29 cellular contexts compared by ENCODE assay signal in the genomic region with DNA sequence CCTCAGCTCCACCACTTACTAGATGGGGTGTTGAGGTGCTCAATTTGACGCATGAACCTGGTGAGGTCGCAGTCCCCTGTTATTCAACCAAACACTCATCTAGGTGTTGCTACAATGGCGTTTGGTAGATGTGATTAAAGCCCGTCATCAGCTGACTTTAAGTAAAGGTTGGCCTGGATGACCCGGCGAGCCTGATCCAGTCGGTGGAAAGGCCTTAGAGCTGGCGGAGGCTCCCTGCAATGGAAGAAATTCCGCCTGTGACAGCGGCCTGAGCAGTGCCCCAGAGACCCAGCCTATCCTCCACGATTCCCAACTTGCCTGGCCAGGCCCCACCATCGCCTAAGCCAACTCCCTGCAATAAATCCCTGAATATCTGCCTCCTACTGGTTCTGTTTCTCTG.
"Had no signal": no experiment of that assay in that cellular context is flagged by ENCODE, and none has a peak within 500 bp of the region (broad histone marks: within the 10 kb centered on the region; RNA-seq: fewer than 3 reads in every experiment).

No MANE protein-coding gene starts in this region.

- H3K27ac ChIP-seq: adrenal gland, body of pancreas, colonic mucosa, epithelial cell of prostate, esophagus squamous epithelium, gastroesophageal sphincter, WERI-Rb-1 had no signal

- H3K36me3 ChIP-seq: adrenal gland, colonic mucosa, esophagus squamous epithelium, gastroesophageal sphincter, WERI-Rb-1 had no signal

- H3K27me3 ChIP-seq: adrenal gland, colonic mucosa had no signal

- DNase-seq: activated B cell treated with CpG ODN at 0.5 μM for 24 hours; activated CD4-positive, alpha-beta T cell treated with anti-CD3 and anti-CD28 coated beads for 48 hours; activated CD4-positive, alpha-beta T cell treated with anti-CD3 and anti-CD28 coated beads, Interleukin-2, amount 50 U/mL, for 1 hour; activated CD4-positive, alpha-beta T cell treated with anti-CD3 and anti-CD28 coated beads, Interleukin-2, amount 50 U/mL, for 48 hours; activated CD8-positive, alpha-beta memory T cell treated with anti-CD3 and anti-CD28 coated beads for 24 hours; activated CD8-positive, alpha-beta T cell treated with anti-CD3 and anti-CD28 coated beads for 36 hours; activated effector memory CD4-positive, alpha-beta T cell treated with Interleukin-2 at 50 U/mL for 16 hours; activated gamma-delta T cell treated with Interleukin-2 at 50 U/mL for 16 hours; activated naive CD4-positive, alpha-beta T cell treated with Interleukin-2 at 50 U/mL for 16 hours; activated naive CD8-positive, alpha-beta T cell treated with anti-CD3 and anti-CD28 coated beads for 36 hours; activated naive CD8-positive, alpha-beta T cell treated with anti-CD3 and anti-CD28 coated beads, Interleukin-2, amount 50 U/mL, for 24 hours; activated T-cell treated with anti-CD3 and anti-CD28 coated beads, Interleukin-2, amount 50 U/mL, for 4 hours; adrenal gland; amygdala; body of pancreas; central memory CD4-positive, alpha-beta T cell; cerebellar nuclear complex; colonic mucosa; effector CD8-positive, alpha-beta T cell; esophagus squamous epithelium; foreskin melanocyte; T-helper 1 cell; T-helper 17 cell; T1000; WERI-Rb-1 had no signal

- H3K4me1 ChIP-seq: adrenal gland, colonic mucosa had no signal

- H3K4me3 ChIP-seq: adrenal gland, body of pancreas, colonic mucosa, esophagus squamous epithelium, gastroesophageal sphincter had no signal

- H3K9me3 ChIP-seq: adrenal gland, body of pancreas, colonic mucosa, esophagus squamous epithelium, gastroesophageal sphincter had no signal

- ATAC-seq: activated CD4-positive, CD25-positive, alpha-beta regulatory T cell treated with anti-CD3 and anti-CD28 coated beads, Interleukin-2, amount 50 U/mL, for 24 hours; activated CD8-positive, alpha-beta T cell treated with anti-CD3 and anti-CD28 coated beads for 36 hours; activated naive CD8-positive, alpha-beta T cell treated with anti-CD3 and anti-CD28 coated beads, Interleukin-2, amount 50 U/mL, for 24 hours; activated T-cell treated with anti-CD3 and anti-CD28 coated beads, Interleukin-2, amount 50 U/mL, for 4 hours; activated T-helper 17 cell treated with anti-CD3 and anti-CD28 coated beads, Interleukin-2, amount 50 U/mL, for 72 hours; body of pancreas; gastroesophageal sphincter; T-helper 17 cell had no signal
